In genomic region chr15:63606333-63606732, GRCh38 we compare ENCODE assay signal across 17 cellular contexts. TPM values are rescaled to one million over a fixed set of nuclear protein-coding genes. Genes with fewer than 3 reads are reported as not detected.
A peak's percentile ranks its signal among the peaks of the same experiment; 100 is the strongest.
DNase-seq lines count a peak whose midpoint lies in the region; ATAC-seq and TF ChIP-seq lines count a peak whose summit lies in the region.
"Had no signal": no experiment of that assay in that cellular context is flagged by ENCODE, and none has a peak within 500 bp of the region (broad histone marks: within the 10 kb centered on the region; RNA-seq: fewer than 3 reads in every experiment).

No MANE protein-coding gene starts in this region.

- H2AFZ ChIP-seq in mesenchymal stem cell (ENCODE audit: low read depth, low read length): no peak overlapping the region
- H2AFZ ChIP-seq: GM23338 had no signal

- CTCF ChIA-PET in HEK293 (lab: Yijun Ruan, JAX): interaction anchor here (0.7 to 1.3 kb wide), 2 partner anchors 10 to 140 kb away, joined by 3 to 4 read pairs; no protein-coding TSS in a partner anchor

- H3K18ac ChIP-seq in mesenchymal stem cell (ENCODE audit: low read depth in 1 of 2, low read length in 2 of 2): no peak overlapping the region

- H3K14ac ChIP-seq in mesenchymal stem cell (ENCODE audit: low read length in 2 of 2): no peak overlapping the region

- H3K4me1 Mint-ChIP-seq in activated T-helper 2 cell treated with anti-CD3 and anti-CD28 coated beads, Interferon-gamma antibody, Interleukin-2, Interleukin-4, amounts not matched to agents 10 μg/mL and 5 μg/mL and 100 μg/mL, durations not matched to agents 14 hours and 24 hours and 36 hours (ENCODE audit: low read depth): peaks cover 46% of the 10 kb centered on the region
- peaks cover 46% of the 10 kb centered on the region for H3K4me1 Mint-ChIP-seq in nephron progenitor cell

- H4K8ac ChIP-seq in mesenchymal stem cell (ENCODE audit: low read length): no peak overlapping the region

- intact Hi-C loops in activated T-helper 2 cell treated with anti-CD3 and anti-CD28 coated beads, Interferon-gamma antibody, Interleukin-2, Interleukin-4, amounts not matched to agents 10 μg/mL and 5 μg/mL and 100 μg/mL, durations not matched to agents 14 hours and 24 hours and 36 hours (cut with micrococcal nuclease): loop anchor here (10.0 kb wide), 1 partner anchor 232 kb away; no protein-coding TSS in a partner anchor

- TF ChIP-seq CTCF in HEK293 (tag by site-specific recombination; IDR thresholded peaks at IDR 0.05) (no peak), nephron progenitor cell (IDR thresholded peaks at IDR 0.05) (no peak)

- no peaks in the 10 kb centered on the region for H3K9me3 ChIP-seq in BLaER1 treated with 17β-estradiol and CSF1 and Interleukin-3, amounts not matched to agents 10 nM and 100 nM (replicated peaks in 1 of 11)
- no peaks in the 10 kb centered on the region for H3K9me3 ChIP-seq in HEK293 (ENCODE audit: control insufficient read depth, insufficient read depth, low read depth, low read length)
- H3K9me3 ChIP-seq in mesenchymal stem cell (ENCODE audit: control insufficient read depth, low read length): no peaks in the 10 kb centered on the region
- H3K9me3 ChIP-seq in MG63: no peaks in the 10 kb centered on the region
- H3K9me3 ChIP-seq: adrenal gland, gastrocnemius medialis had no signal

- peak overlapping the region in 9 of 11 experiments; percentile 3 to 68 (median 44); a peak in 14 of 22 replicates for H3K27ac ChIP-seq in BLaER1 treated with 17β-estradiol and CSF1 and Interleukin-3, amounts not matched to agents 10 nM and 100 nM
- no peak overlapping the region for H3K27ac ChIP-seq in HEK293 (ENCODE audit: extremely low read depth, low read depth, low read length)
- H3K27ac ChIP-seq in mesenchymal stem cell (ENCODE audit: low read length, poor library complexity, severe bottlenecking): no peak overlapping the region
- H3K27ac ChIP-seq: adrenal gland, gastrocnemius medialis had no signal

- no peaks in the 10 kb centered on the region for H3K27me3 Mint-ChIP-seq in activated T-helper 2 cell treated with anti-CD3 and anti-CD28 coated beads, Interferon-gamma antibody, Interleukin-2, Interleukin-4, amounts not matched to agents 10 μg/mL and 5 μg/mL and 100 μg/mL, durations not matched to agents 14 hours and 24 hours and 36 hours (ENCODE audit: low read depth)
- H3K27me3 Mint-ChIP-seq in nephron progenitor cell (ENCODE audit: low read depth, poor library complexity): peaks cover 30% of the 10 kb centered on the region

- H3K9me3 Mint-ChIP-seq in activated T-helper 2 cell treated with anti-CD3 and anti-CD28 coated beads, Interferon-gamma antibody, Interleukin-2, Interleukin-4, amounts not matched to agents 10 μg/mL and 5 μg/mL and 100 μg/mL, durations not matched to agents 14 hours and 24 hours and 36 hours: no peaks in the 10 kb centered on the region
- H3K9me3 Mint-ChIP-seq in nephron progenitor cell: no peaks in the 10 kb centered on the region
- H3K9me3 Mint-ChIP-seq: GM23338, nephron had no signal

- ATAC-seq in HG03095 (IDR thresholded peaks at IDR 0.05; ENCODE audit: unreplicated experiment) (no peak), GM19035 (IDR thresholded peaks at IDR 0.05; ENCODE audit: unreplicated experiment) (no peak)
- ATAC-seq: gastrocnemius medialis, GM23338 had no signal

- peaks cover 23 to 33% (median 26%) of the 10 kb centered on the region in 11 experiments for H3K36me3 ChIP-seq in BLaER1 treated with 17β-estradiol and CSF1 and Interleukin-3, amounts not matched to agents 10 nM and 100 nM
- peaks cover 0 to 21% of the 10 kb centered on the region in 2 experiments; a peak in 2 of 3 replicates for H3K36me3 ChIP-seq in HEK293 (ENCODE audit: control insufficient read depth in 2 of 2, insufficient read depth in 1 of 2, low read length in 2 of 2)
- peaks cover 27 to 37% of the 10 kb centered on the region in 2 experiments for H3K36me3 ChIP-seq in mesenchymal stem cell (ENCODE audit: control insufficient read depth in 1 of 2, insufficient read depth in 2 of 2, low read depth in 1 of 2, low read length in 2 of 2)
- peaks cover 21% of the 10 kb centered on the region for H3K36me3 ChIP-seq in MG63

- no peak overlapping the region for H2BK120ac ChIP-seq in mesenchymal stem cell (ENCODE audit: low read depth, low read length)

- no peak overlapping the region for H3K4me3 ChIP-seq in BLaER1 treated with 17β-estradiol and CSF1 and Interleukin-3, amounts not matched to agents 10 nM and 100 nM
- H3K4me3 ChIP-seq in HEK293 (ENCODE audit: low read depth, low read length): no peak overlapping the region
- H3K4me3 ChIP-seq in mesenchymal stem cell (ENCODE audit: insufficient read depth in 1 of 2, low read depth in 1 of 2, low read length in 2 of 2): no peak overlapping the region
- no peak overlapping the region for H3K4me3 ChIP-seq in MG63
- H3K4me3 ChIP-seq: adrenal gland, gastrocnemius medialis, GM23338 had no signal

- no peaks in the 10 kb centered on the region for H3K79me1 ChIP-seq in mesenchymal stem cell (replicated peaks; ENCODE audit: low read length, poor library complexity, severe bottlenecking)

- no peak overlapping the region for H2BK5ac ChIP-seq in mesenchymal stem cell (ENCODE audit: low read depth, low read length, poor library complexity, severe bottlenecking)

- no peaks in the 10 kb centered on the region for H3K27me3 ChIP-seq in BLaER1 treated with 17β-estradiol and CSF1 and Interleukin-3, amounts not matched to agents 10 nM and 100 nM
- no peaks in the 10 kb centered on the region for H3K27me3 ChIP-seq in mesenchymal stem cell (ENCODE audit: control insufficient read depth in 1 of 2, insufficient read depth in 1 of 2, low read length in 2 of 2)
- no peaks in the 10 kb centered on the region for H3K27me3 ChIP-seq in MG63
- H3K27me3 ChIP-seq: adrenal gland, gastrocnemius medialis had no signal

- peaks cover 0 to 47% (median 0%) of the 10 kb centered on the region in 11 experiments; a peak in 8 of 22 replicates for H4K20me1 ChIP-seq in BLaER1 treated with 17β-estradiol and CSF1 and Interleukin-3, amounts not matched to agents 10 nM and 100 nM

- H2BK15ac ChIP-seq in mesenchymal stem cell (ENCODE audit: low read depth, poor library complexity, severe bottlenecking): no peak overlapping the region

- no peak for DNase-seq in activated T-helper 2 cell treated with anti-CD3 and anti-CD28 coated beads, Interferon-gamma antibody, Interleukin-2, Interleukin-4, amounts not matched to agents 10 μg/mL and 5 μg/mL and 100 μg/mL, durations not matched to agents 14 hours and 24 hours and 36 hours (ENCODE audit: low spot score)
- no peak for DNase-seq in mesenchymal stem cell
- DNase-seq in MG63: no peak
- DNase-seq in nephron progenitor cell: no peak
- DNase-seq: adrenal gland, DMS79, gastrocnemius medialis, NCI-H187 treated with DMSO at 0.1 percent for 48 hours, NCI-H69 had no signal

- no peak overlapping the region for H2BK12ac ChIP-seq in mesenchymal stem cell (ENCODE audit: low read length in 2 of 2)

- H4K91ac ChIP-seq in mesenchymal stem cell (ENCODE audit: low read length): no peak overlapping the region

- H3K4me2 ChIP-seq in BLaER1 treated with 17β-estradiol and CSF1 and Interleukin-3, amounts not matched to agents 10 nM and 100 nM: peak overlapping the region; percentile 59 to 79 (median 71)
- H3K4me2 ChIP-seq in mesenchymal stem cell (ENCODE audit: low read length, poor library complexity, severe bottlenecking): no peak overlapping the region
- H3K4me2 ChIP-seq: GM23338 had no signal

- H3K4ac ChIP-seq in mesenchymal stem cell (ENCODE audit: low read depth in 1 of 2, low read length in 2 of 2): no peak overlapping the region

- H2AK5ac ChIP-seq in mesenchymal stem cell (ENCODE audit: low read length, severe bottlenecking): no peak overlapping the region

- H3K27ac Mint-ChIP-seq in activated T-helper 2 cell treated with anti-CD3 and anti-CD28 coated beads, Interferon-gamma antibody, Interleukin-2, Interleukin-4, amounts not matched to agents 10 μg/mL and 5 μg/mL and 100 μg/mL, durations not matched to agents 14 hours and 24 hours and 36 hours: peak overlapping the region; percentile 84
- no peak overlapping the region for H3K27ac Mint-ChIP-seq in nephron progenitor cell
- H3K27ac Mint-ChIP-seq: GM23338, nephron had no signal

- peak overlapping the region in 10 of 11 experiments; percentile 0 to 59 (median 22); a peak in 10 of 22 replicates for H3K9ac ChIP-seq in BLaER1 treated with 17β-estradiol and CSF1 and Interleukin-3, amounts not matched to agents 10 nM and 100 nM
- H3K9ac ChIP-seq in mesenchymal stem cell (ENCODE audit: low read length): peak overlapping the region; percentile 3

- no peak overlapping the region for H3K4me3 Mint-ChIP-seq in activated T-helper 2 cell treated with anti-CD3 and anti-CD28 coated beads, Interferon-gamma antibody, Interleukin-2, Interleukin-4, amounts not matched to agents 10 μg/mL and 5 μg/mL and 100 μg/mL, durations not matched to agents 14 hours and 24 hours and 36 hours (ENCODE audit: low read depth)
- no peak overlapping the region for H3K4me3 Mint-ChIP-seq in nephron progenitor cell
- H3K4me3 Mint-ChIP-seq: GM23338, nephron had no signal

- H3K4me1 ChIP-seq in BLaER1 treated with 17β-estradiol and CSF1 and Interleukin-3, amounts not matched to agents 10 nM and 100 nM: peaks cover 57 to 66% (median 62%) of the 10 kb centered on the region in 10 experiments
- H3K4me1 ChIP-seq in HEK293 (ENCODE audit: control insufficient read depth, insufficient read depth, low read length) (peaks cover 6% of the 10 kb centered on the region; the same call in 1 of the 2 replicates), mesenchymal stem cell (ENCODE audit: control insufficient read depth, insufficient read depth, low read depth, low read length) (peaks cover 15% of the 10 kb centered on the region)

- POLR2A ChIA-PET in HEK293 (lab: Yijun Ruan, JAX): no interaction called here

- no peak overlapping the region for H3K23ac ChIP-seq in mesenchymal stem cell (ENCODE audit: low read length in 2 of 2)

- 63% methylated on average over 2 of the region's 2 CpGs for WGBS in mesenchymal stem cell

- peaks cover 33% of the 10 kb centered on the region for H3K36me3 Mint-ChIP-seq in activated T-helper 2 cell treated with anti-CD3 and anti-CD28 coated beads, Interferon-gamma antibody, Interleukin-2, Interleukin-4, amounts not matched to agents 10 μg/mL and 5 μg/mL and 100 μg/mL, durations not matched to agents 14 hours and 24 hours and 36 hours (ENCODE audit: low read depth)
- peaks cover 13% of the 10 kb centered on the region for H3K36me3 Mint-ChIP-seq in nephron progenitor cell (ENCODE audit: low read depth)

TF ChIP-seq in HEK293, 187 proteins besides CTCF, POLR2A, EP300 and RAD21:
- no peak for TF ChIP-seq GLIS2 (tag by site-specific recombination; IDR thresholded peaks at IDR 0.05)
- peak; percentile 32; the same call in 1 of the 2 replicates for TF ChIP-seq ZNF121 (tag by site-specific recombination; IDR thresholded peaks at IDR 0.05)

RNA-seq across cellular contexts. Expression of gene FBXL22, which starts 9.1 kb away (rescaled TPM):
- total RNA-seq in activated T-helper 2 cell treated with anti-CD3 and anti-CD28 coated beads, Interferon-gamma antibody, Interleukin-2, Interleukin-4, amounts not matched to agents 10 μg/mL and 5 μg/mL and 100 μg/mL, durations not matched to agents 14 hours and 24 hours and 36 hours: 0.71 and 0.78 TPM in 2 replicates
- 0.11 TPM for polyA plus RNA-seq in mesenchymal stem cell (2013, experiment 1 of 2)
- 0.10 TPM for polyA plus RNA-seq in mesenchymal stem cell (2013, experiment 2 of 2)
- total RNA-seq in MG63 (2014; rRNA removed; shearing (Covaris generic); ENCODE audit: low replicate concordance): not detected in 2 replicates
- total RNA-seq: GM23338, M059J, SK-MEL-5 had no signal

Comparison
In these comparisons a context has a peak if more than half of its experiments do, and no peak if none do; other contexts are left out.
1. H3K27ac ChIP-seq: peak in BLaER1 treated with 17β-estradiol and CSF1 and Interleukin-3, amounts not matched to agents 10 nM and 100 nM (9 of 11); none in HEK293 (single experiment) and mesenchymal stem cell (single experiment).